Comparison of ENCODE assay signal across 22 cellular contexts in the genomic region with DNA sequence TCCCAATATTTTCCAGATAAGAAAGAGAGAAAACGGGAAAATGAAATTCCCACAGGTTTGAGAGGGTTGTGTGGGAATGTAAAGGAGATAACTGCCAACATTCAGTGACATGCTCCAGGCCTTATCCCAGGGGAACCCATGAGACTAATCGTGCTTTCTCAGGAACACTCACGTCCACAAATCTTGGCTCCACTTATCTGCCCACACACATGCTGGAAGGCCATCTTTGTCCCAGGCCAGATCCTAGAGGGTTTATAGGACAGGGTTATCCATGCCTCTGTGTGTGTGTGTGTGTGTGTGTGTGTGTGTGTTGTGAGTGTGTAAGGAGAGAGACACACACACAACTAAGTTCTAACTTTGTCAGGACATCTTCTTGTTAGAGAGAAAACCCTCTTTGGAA.
"Had no signal": no experiment of that assay in that cellular context is flagged by ENCODE, and none has a peak within 500 bp of the region (broad histone marks: within the 10 kb centered on the region; RNA-seq: fewer than 3 reads in every experiment).

No MANE protein-coding gene starts in this region.

- DNase-seq: activated CD4-positive, alpha-beta memory T cell treated with anti-CD3 and anti-CD28 coated beads, Interleukin-2, amount 10 ng/mL, durations not matched to agents 7 days and 5 days; activated CD4-positive, alpha-beta T cell treated with anti-CD3 and anti-CD28 coated beads for 36 hours; activated CD4-positive, alpha-beta T cell treated with anti-CD3 and anti-CD28 coated beads, Interleukin-2, amount 50 U/mL, for 1 hour; activated gamma-delta T cell; activated naive CD4-positive, alpha-beta T cell treated with anti-CD3 and anti-CD28 coated beads for 36 hours; activated T-cell treated with anti-CD3 and anti-CD28 coated beads for 4 hours; activated T-cell treated with anti-CD3 and anti-CD28 coated beads, Interleukin-2, amount 50 U/mL, for 48 hours; amygdala; caudate nucleus; NCI-H1048; NCI-H1930; NCI-H2171 treated with DMSO at 0.1 percent for 48 hours; NCI-H226; NCI-H526; NCI-H82; SJCRH30; SK-N-SH; T-helper 1 cell had no signal

- H3K9ac ChIP-seq: SK-N-SH had no signal

- H3K4me2 ChIP-seq: SK-N-SH had no signal

- H3K4me3 Mint-ChIP-seq: activated CD4-positive, alpha-beta memory T cell treated with anti-CD3 and anti-CD28 coated beads, Interleukin-2, amount 10 ng/mL, durations not matched to agents 7 days and 5 days; activated CD4-positive, alpha-beta T cell treated with anti-CD3 and anti-CD28 coated beads for 36 hours; activated naive CD4-positive, alpha-beta T cell treated with anti-CD3 and anti-CD28 coated beads for 36 hours; activated naive CD8-positive, alpha-beta T cell; activated T-helper 17 cell treated with anti-CD3 and anti-CD28 coated beads, Interleukin-2, amount 50 U/mL, for 72 hours had no signal

- H3K9me2 ChIP-seq: SK-N-SH had no signal

- H3K27ac ChIP-seq: SJCRH30, VCaP had no signal

- H3K4me1 Mint-ChIP-seq: activated CD4-positive, alpha-beta memory T cell treated with anti-CD3 and anti-CD28 coated beads, Interleukin-2, amount 10 ng/mL, durations not matched to agents 7 days and 5 days; activated CD4-positive, alpha-beta T cell treated with anti-CD3 and anti-CD28 coated beads for 36 hours; activated T-helper 17 cell treated with anti-CD3 and anti-CD28 coated beads, Interleukin-2, amount 50 U/mL, for 72 hours had no signal

- H3K9me3 Mint-ChIP-seq: activated CD4-positive, alpha-beta memory T cell treated with anti-CD3 and anti-CD28 coated beads, Interleukin-2, amount 10 ng/mL, durations not matched to agents 7 days and 5 days; activated naive CD4-positive, alpha-beta T cell treated with anti-CD3 and anti-CD28 coated beads for 36 hours; activated T-helper 17 cell treated with anti-CD3 and anti-CD28 coated beads, Interleukin-2, amount 50 U/mL, for 72 hours had no signal

- H3K27me3 ChIP-seq: SJCRH30 had no signal

- ATAC-seq: activated CD4-positive, alpha-beta T cell treated with anti-CD3 and anti-CD28 coated beads for 36 hours; activated T-helper 17 cell treated with anti-CD3 and anti-CD28 coated beads, Interleukin-2, amount 50 U/mL, for 72 hours; K562 had no signal

- H3K4me3 ChIP-seq: K562, SJCRH30 had no signal

- H3K27ac Mint-ChIP-seq: activated CD4-positive, alpha-beta memory T cell treated with anti-CD3 and anti-CD28 coated beads, Interleukin-2, amount 10 ng/mL, durations not matched to agents 7 days and 5 days; activated CD4-positive, alpha-beta T cell treated with anti-CD3 and anti-CD28 coated beads for 36 hours; activated naive CD4-positive, alpha-beta T cell treated with anti-CD3 and anti-CD28 coated beads for 36 hours; activated naive CD8-positive, alpha-beta T cell; activated T-helper 17 cell treated with anti-CD3 and anti-CD28 coated beads, Interleukin-2, amount 50 U/mL, for 72 hours had no signal

- H3K4me1 ChIP-seq: SJCRH30 had no signal

- H3K36me3 ChIP-seq: SJCRH30 had no signal

- H3K36me3 Mint-ChIP-seq: activated naive CD8-positive, alpha-beta T cell had no signal

- H3K9me3 ChIP-seq: SJCRH30, SK-N-SH had no signal

- H3K27me3 Mint-ChIP-seq: activated CD4-positive, alpha-beta memory T cell treated with anti-CD3 and anti-CD28 coated beads, Interleukin-2, amount 10 ng/mL, durations not matched to agents 7 days and 5 days; activated CD4-positive, alpha-beta T cell treated with anti-CD3 and anti-CD28 coated beads for 36 hours; activated naive CD8-positive, alpha-beta T cell; activated T-helper 17 cell treated with anti-CD3 and anti-CD28 coated beads, Interleukin-2, amount 50 U/mL, for 72 hours had no signal

- FAIRE-seq: K562 had no signal
